In the genomic region with DNA sequence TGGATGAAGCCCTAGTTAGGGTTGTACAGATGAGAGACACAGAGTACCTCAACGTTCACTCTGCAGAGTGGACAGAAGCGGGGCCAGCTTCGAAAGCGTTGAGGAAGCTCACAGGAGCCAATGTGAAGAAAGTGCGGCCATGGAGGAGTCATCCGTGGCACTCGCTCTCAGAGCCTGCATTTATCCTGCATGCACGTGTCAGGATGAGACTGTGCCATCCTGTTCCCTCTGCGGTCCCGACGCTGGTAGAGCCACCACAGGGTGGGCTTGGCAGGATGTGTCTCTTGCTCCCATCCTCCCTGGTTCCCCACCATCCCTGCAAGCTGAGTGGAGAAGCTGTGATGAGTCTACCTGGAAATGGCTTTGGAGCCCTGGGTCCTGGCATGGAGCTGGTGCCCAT, we compare ENCODE assay signal across 12 cellular contexts.
"Had no signal": no experiment of that assay in that cellular context is flagged by ENCODE, and none has a peak within 500 bp of the region (broad histone marks: within the 10 kb centered on the region; RNA-seq: fewer than 3 reads in every experiment).

No MANE protein-coding gene starts in this region.

- H3K4me3 Mint-ChIP-seq: activated naive CD4-positive, alpha-beta T cell treated with anti-CD3 and anti-CD28 coated beads for 36 hours; activated naive CD8-positive, alpha-beta T cell treated with anti-CD3 and anti-CD28 coated beads, Interleukin-2, amount 50 U/mL, for 24 hours; natural killer cell treated with Interleukin-12 subunit alpha and Interleukin-12 subunit beta and Interleukin-15 and Interleukin-18, amount 100 ng/mL, for 72 hours; stimulated activated naive B cell treated with anti-CD40 and anti-IgM and Interleukin-4, amounts not matched to agents 10 μg/mL and 1 μg/mL and 100 μg/mL, for 72 hours had no signal

- H3K36me3 Mint-ChIP-seq: natural killer cell treated with Interleukin-12 subunit alpha and Interleukin-12 subunit beta and Interleukin-15 and Interleukin-18, amount 100 ng/mL, for 72 hours had no signal

- H3K9me3 ChIP-seq: ascending aorta, esophagus squamous epithelium, upper lobe of left lung had no signal

- H3K36me3 ChIP-seq: upper lobe of left lung had no signal

- H3K4me3 ChIP-seq: ascending aorta, esophagus squamous epithelium, upper lobe of left lung had no signal

- H3K27ac ChIP-seq: ascending aorta, esophagus squamous epithelium, upper lobe of left lung had no signal

- ATAC-seq: activated naive CD8-positive, alpha-beta T cell treated with anti-CD3 and anti-CD28 coated beads, Interleukin-2, amount 50 U/mL, for 24 hours; natural killer cell treated with Interleukin-12 subunit alpha and Interleukin-12 subunit beta and Interleukin-15 and Interleukin-18, amount 100 ng/mL, for 72 hours; stimulated activated naive B cell treated with anti-CD40 and anti-IgM and Interleukin-4, amounts not matched to agents 10 μg/mL and 1 μg/mL and 100 μg/mL, for 72 hours had no signal

- H3K9me3 Mint-ChIP-seq: activated naive CD4-positive, alpha-beta T cell treated with anti-CD3 and anti-CD28 coated beads for 36 hours; activated naive CD8-positive, alpha-beta T cell treated with anti-CD3 and anti-CD28 coated beads, Interleukin-2, amount 50 U/mL, for 24 hours; natural killer cell treated with Interleukin-12 subunit alpha and Interleukin-12 subunit beta and Interleukin-15 and Interleukin-18, amount 100 ng/mL, for 72 hours; stimulated activated naive B cell treated with anti-CD40 and anti-IgM and Interleukin-4, amounts not matched to agents 10 μg/mL and 1 μg/mL and 100 μg/mL, for 72 hours had no signal

- DNase-seq: activated CD4-positive, alpha-beta T cell treated with anti-CD3 and anti-CD28 coated beads, Interleukin-2, amount 50 U/mL, for 1 hour; activated CD4-positive, CD25-positive, alpha-beta regulatory T cell; activated CD8-positive, alpha-beta memory T cell treated with anti-CD3 and anti-CD28 coated beads for 24 hours; activated naive CD4-positive, alpha-beta T cell treated with anti-CD3 and anti-CD28 coated beads for 36 hours; activated naive CD8-positive, alpha-beta T cell treated with anti-CD3 and anti-CD28 coated beads, Interleukin-2, amount 50 U/mL, for 24 hours; esophagus squamous epithelium; mesendoderm; stimulated activated CD4-positive, alpha-beta T cell treated with anti-CD3 and anti-CD28 coated beads, Interleukin-4, amount 100 ng/mL, for 1 hour; stimulated activated naive B cell treated with anti-CD40 and anti-IgM and Interleukin-4, amounts not matched to agents 10 μg/mL and 1 μg/mL and 100 μg/mL, for 72 hours had no signal

- H3K27me3 ChIP-seq: ascending aorta, esophagus squamous epithelium, upper lobe of left lung had no signal

- H3K27me3 Mint-ChIP-seq: activated naive CD8-positive, alpha-beta T cell treated with anti-CD3 and anti-CD28 coated beads, Interleukin-2, amount 50 U/mL, for 24 hours; natural killer cell treated with Interleukin-12 subunit alpha and Interleukin-12 subunit beta and Interleukin-15 and Interleukin-18, amount 100 ng/mL, for 72 hours; stimulated activated naive B cell treated with anti-CD40 and anti-IgM and Interleukin-4, amounts not matched to agents 10 μg/mL and 1 μg/mL and 100 μg/mL, for 72 hours had no signal

- H3K27ac Mint-ChIP-seq: activated naive CD4-positive, alpha-beta T cell treated with anti-CD3 and anti-CD28 coated beads for 36 hours; natural killer cell treated with Interleukin-12 subunit alpha and Interleukin-12 subunit beta and Interleukin-15 and Interleukin-18, amount 100 ng/mL, for 72 hours; stimulated activated naive B cell treated with anti-CD40 and anti-IgM and Interleukin-4, amounts not matched to agents 10 μg/mL and 1 μg/mL and 100 μg/mL, for 72 hours had no signal
